21 cellular contexts compared by ENCODE assay signal in genomic region chr3:73540969-73541740, GRCh38.
DNase-seq lines count a peak whose midpoint lies in the region; ATAC-seq, FAIRE-seq and TF ChIP-seq lines count a peak whose summit lies in the region.
"Had no signal": no experiment of that assay in that cellular context is flagged by ENCODE, and none has a peak within 500 bp of the region (broad histone marks: within the 10 kb centered on the region; RNA-seq: fewer than 3 reads in every experiment).

No MANE protein-coding gene starts in this region.

- H3K9me3 ChIP-seq in osteoblast (ENCODE audit: low read depth, low read length) (no peaks in the 10 kb centered on the region), right cardiac atrium (ENCODE audit: control insufficient read depth, low read length) (no peaks in the 10 kb centered on the region), HepG2 (ENCODE audit: low read length) (no peaks in the 10 kb centered on the region)
- H3K9me3 ChIP-seq: left lung, prostate gland had no signal

- in situ Hi-C loops in HepG2 (cut with HindIII; ENCODE audit: extremely low pct_ligation_motif_present, low pct_unique_long_range_greater_than_20kb), result no loop called here

- TF ChIP-seq EP300 in HepG2 (IDR thresholded peaks at IDR 0.05; ENCODE audit: low read depth in 2 of 2, low read length in 2 of 2), result no peak
- TF ChIP-seq EP300 in HepG2 (CRISPR knock-in tag; IDR thresholded peaks at IDR 0.05; ENCODE audit: borderline replicate concordance), result no peak

- TF ChIP-seq RAD21 in HepG2 (CRISPR knock-in tag; IDR thresholded peaks at IDR 0.05), result no peak

- H4K20me1 ChIP-seq in osteoblast (ENCODE audit: insufficient read depth, low read length) (no peaks in the 10 kb centered on the region), HepG2 (ENCODE audit: insufficient read depth, low read length) (no peaks in the 10 kb centered on the region)

- no peak overlapping the region for H3K9ac ChIP-seq in HepG2 (ENCODE audit: insufficient read depth, low read depth, low read length)

- H3K4me2 ChIP-seq in osteoblast (ENCODE audit: insufficient read depth, low read length) (no peak overlapping the region), HepG2 (ENCODE audit: low read depth, low read length) (no peak overlapping the region)

- peaks cover 29% of the 10 kb centered on the region for H3K79me2 ChIP-seq in osteoblast (ENCODE audit: insufficient read depth, low read length)
- no peaks in the 10 kb centered on the region for H3K79me2 ChIP-seq in HepG2 (ENCODE audit: insufficient read depth, low read length)

- intact Hi-C loops in right cardiac atrium (cut with DNase I) (no loop called here), HepG2 (cut with micrococcal nuclease; ENCODE audit: unreplicated experiment) (no loop called here)

- peaks cover 15% of the 10 kb centered on the region for H3K4me1 ChIP-seq in osteoblast (ENCODE audit: insufficient read depth, low read length)
- H3K4me1 ChIP-seq in right cardiac atrium (ENCODE audit: control insufficient read depth, insufficient read depth, low read length), result peaks cover 3% of the 10 kb centered on the region
- no peaks in the 10 kb centered on the region for H3K4me1 ChIP-seq in HepG2 (ENCODE audit: insufficient read depth, low read length)
- H3K4me1 ChIP-seq: left lung had no signal

- H3K36me3 ChIP-seq in osteoblast (ENCODE audit: insufficient read depth, low read length) (no peaks in the 10 kb centered on the region), HepG2 (replicated peaks in 1 of 2; ENCODE audit: control insufficient read depth in 1 of 2, insufficient read depth in 2 of 2, low read length in 2 of 2) (no peaks in the 10 kb centered on the region)
- H3K36me3 ChIP-seq: left lung, prostate gland had no signal

- CTCF ChIA-PET in HepG2 (lab: Yijun Ruan, JAX; ENCODE audit: low intra/inter-chr PET ratio, low total read pairs), result no interaction called here

- H3K4me3 ChIP-seq in osteoblast (ENCODE audit: insufficient read depth, low read length) (no peak overlapping the region), right cardiac atrium (ENCODE audit: low read length) (no peak overlapping the region), HepG2 (replicated peaks in 1 of 3; ENCODE audit: insufficient read depth in 1 of 3, low read depth in 2 of 3, low read length in 3 of 3) (no peak overlapping the region)
- H3K4me3 ChIP-seq: left lung, prostate gland had no signal

- H3K27me3 ChIP-seq in osteoblast (ENCODE audit: insufficient read depth, low read length) (no peaks in the 10 kb centered on the region), right cardiac atrium (ENCODE audit: control insufficient read depth, insufficient read depth) (no peaks in the 10 kb centered on the region), HepG2 (ENCODE audit: control insufficient read depth in 1 of 2, insufficient read depth in 2 of 2, low read length in 2 of 2) (no peaks in the 10 kb centered on the region)
- H3K27me3 ChIP-seq: left lung had no signal

- no peak for FAIRE-seq in HepG2 (lab: Jason Lieb, UNC)
- FAIRE-seq: small intestine had no signal

- ATAC-seq in SK-N-SH treated with all-trans-retinoic acid at 6 μM for 48 hours (no peak; the same call in 2 of the 3 replicates), right cardiac atrium (no peak), GM21723 (IDR thresholded peaks at IDR 0.05; ENCODE audit: unreplicated experiment) (no peak), HepG2 (no peak)
- ATAC-seq: activated CD8-positive, alpha-beta memory T cell treated with anti-CD3 and anti-CD28 coated beads, Interleukin-2, amount 10 ng/mL, durations not matched to agents 7 days and 5 days; T-cell had no signal

- peak overlapping the region; percentile 79 for H3K27ac ChIP-seq in osteoblast (ENCODE audit: low read depth, low read length)
- no peak overlapping the region for H3K27ac ChIP-seq in right cardiac atrium (ENCODE audit: low read length)
- H3K27ac ChIP-seq in HepG2 (ENCODE audit: extremely low read length, insufficient read depth, low read length), result no peak overlapping the region
- H3K27ac ChIP-seq: left lung had no signal

- peak; percentile 29 for DNase-seq in GM03348 (ENCODE audit: low spot score)
- peak; percentile 26 for DNase-seq in fibroblast of gingiva (ENCODE audit: low read depth)
- peak; percentile 37 for DNase-seq in osteoblast (ENCODE audit: insufficient read length, low spot score, missing footprints)
- DNase-seq in right cardiac atrium, result no peak
- no peak for DNase-seq in HepG2 (ENCODE audit: low spot score)
- no peak for DNase-seq in NCI-H1417 treated with DMSO at 0.1 percent for 48 hours (lab: John Stamatoyannopoulos, UW)
- DNase-seq: activated CD4-positive, alpha-beta T cell treated with anti-CD3 and anti-CD28 coated beads for 48 hours; activated CD8-positive, alpha-beta memory T cell treated with anti-CD3 and anti-CD28 coated beads, Interleukin-2, amount 10 ng/mL, durations not matched to agents 7 days and 5 days; activated naive CD8-positive, alpha-beta T cell treated with anti-CD3 and anti-CD28 coated beads, Interleukin-2, amount 10 ng/mL, durations not matched to agents 7 days and 5 days; AML-193; glutamatergic neuron; Kasumi-1; left lung; NCI-H1092 treated with DMSO at 0.1 percent for 48 hours; NCI-H510A treated with DMSO at 0.1 percent for 48 hours; small intestine; stimulated activated CD4-positive, alpha-beta T cell treated with anti-CD3 and anti-CD28 coated beads, Interleukin-4, amount 100 ng/mL, for 1 hour; T-cell had no signal

- POLR2A ChIA-PET in HepG2 (lab: Yijun Ruan, JAX), result no interaction called here

- H2AFZ ChIP-seq in osteoblast (ENCODE audit: low read length) (no peak overlapping the region), HepG2 (ENCODE audit: low read length) (no peak overlapping the region)

- TF ChIP-seq POLR2A in HepG2 (IDR thresholded peaks at IDR 0.05; ENCODE audit: insufficient read depth in 1 of 2, low read depth in 2 of 2, low read length in 2 of 2), result no peak

- 93% methylated on average over 1 of the region's 1 CpG for WGBS in right cardiac atrium
- WGBS in HepG2 (ENCODE audit: low lambda C conversion rate), result 0% methylated on average over 1 of the region's 1 CpG

- no peak for TF ChIP-seq CTCF in osteoblast (IDR thresholded peaks at IDR 0.05; ENCODE audit: extremely low read depth, low read depth, low read length)
- no peak for TF ChIP-seq CTCF in HepG2 (CRISPR knock-in tag; IDR thresholded peaks at IDR 0.05)

- no TSS peak for BruUV-seq in HepG2 (replicated peaks; lab: Mats Ljungman, UMichigan)

TF ChIP-seq in SK-N-SH treated with all-trans-retinoic acid at 6 μM for 48 hours, 23 proteins besides CTCF, POLR2A, EP300 and RAD21:
- TF ChIP-seq ISL1 (CRISPR knock-in tag; IDR thresholded peaks at IDR 0.05), result peak; percentile 39; the same call in 1 of the 2 replicates
- no peak for TF ChIP-seq GLIS3 (CRISPR knock-in tag; IDR thresholded peaks at IDR 0.05)

TF ChIP-seq in HepG2, 621 proteins besides CTCF, POLR2A, EP300 and RAD21:
- TF ChIP-seq RXRB (CRISPR knock-in tag; IDR thresholded peaks at IDR 0.05; ENCODE audit: borderline replicate concordance) (no peak), HMGA1 (CRISPR knock-in tag; conservative IDR thresholded peaks at IDR 0.05) (no peak), HMG20B (CRISPR knock-in tag; conservative IDR thresholded peaks at IDR 0.05) (no peak), ZBTB33 (CRISPR knock-in tag; IDR thresholded peaks at IDR 0.05) (no peak), ZNF720 (CRISPR knock-in tag; IDR thresholded peaks at IDR 0.05) (no peak), ZBTB25 (CRISPR knock-in tag; IDR thresholded peaks at IDR 0.05) (no peak), ZNF12 (CRISPR knock-in tag; IDR thresholded peaks at IDR 0.05) (no peak), MYC (CRISPR knock-in tag; IDR thresholded peaks at IDR 0.05; ENCODE audit: borderline replicate concordance) (no peak), ZNF577 (CRISPR knock-in tag; IDR thresholded peaks at IDR 0.05; ENCODE audit: borderline replicate concordance, low read depth) (no peak)

Comparison
In these comparisons a context has a peak if more than half of its experiments do, and no peak if none do; other contexts are left out.
1. DNase-seq: peak in GM03348 (single experiment), fibroblast of gingiva (single experiment) and osteoblast (single experiment); none in right cardiac atrium (0 of 3), HepG2 (single experiment) and NCI-H1417 treated with DMSO at 0.1 percent for 48 hours (single experiment).